ENCODE assay signal across 15 cellular contexts in the genomic region with DNA sequence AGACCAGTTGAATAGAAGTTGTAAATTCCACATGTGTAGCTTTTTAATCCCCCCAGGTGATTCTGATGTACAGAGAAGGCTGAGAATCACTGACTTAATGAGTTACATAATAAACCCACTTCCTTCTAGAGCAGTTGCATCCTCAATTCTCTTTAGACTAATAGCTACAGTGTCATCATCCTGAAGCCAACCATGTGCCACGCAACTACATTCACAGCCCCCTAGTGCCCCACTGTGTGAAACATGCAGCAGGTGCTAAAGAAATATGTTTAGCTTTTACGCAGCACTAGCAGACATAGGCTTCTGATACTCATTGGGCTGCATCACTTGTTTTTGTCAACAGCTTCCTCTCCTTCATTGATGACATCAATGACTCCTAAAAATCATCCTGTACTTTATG.
"Had no signal": no experiment of that assay in that cellular context is flagged by ENCODE, and none has a peak within 500 bp of the region (broad histone marks: within the 10 kb centered on the region; RNA-seq: fewer than 3 reads in every experiment).

No MANE protein-coding gene starts in this region.

- DNase-seq: activated B cell treated with CpG ODN at 0.5 μM for 24 hours; activated CD4-positive, alpha-beta T cell treated with anti-CD3 and anti-CD28 coated beads, Interleukin-2, amount 50 U/mL, for 4 hours; colonic mucosa; effector CD4-positive, alpha-beta T cell; gastrocnemius medialis; heart right ventricle; islet precursor cell; mucosa of descending colon; nucleus accumbens; right lobe of liver; thyroid gland had no signal

- H3K27ac Mint-ChIP-seq: activated B cell treated with CpG ODN at 0.5 μM for 24 hours; activated T-helper 17 cell treated with anti-CD3 and anti-CD28 coated beads, Interleukin-2, amount 50 U/mL, for 72 hours; natural killer cell treated with Interleukin-12 subunit alpha and Interleukin-12 subunit beta and Interleukin-15 and Interleukin-18, amount 100 ng/mL, for 72 hours had no signal

- H3K9me3 Mint-ChIP-seq: natural killer cell treated with Interleukin-12 subunit alpha and Interleukin-12 subunit beta and Interleukin-15 and Interleukin-18, amount 100 ng/mL, for 72 hours had no signal

- H3K4me1 Mint-ChIP-seq: activated B cell treated with CpG ODN at 0.5 μM for 24 hours had no signal

- H3K4me3 Mint-ChIP-seq: activated B cell treated with CpG ODN at 0.5 μM for 24 hours; activated T-helper 17 cell treated with anti-CD3 and anti-CD28 coated beads, Interleukin-2, amount 50 U/mL, for 72 hours; natural killer cell treated with Interleukin-12 subunit alpha and Interleukin-12 subunit beta and Interleukin-15 and Interleukin-18, amount 100 ng/mL, for 72 hours had no signal

- H3K36me3 Mint-ChIP-seq: natural killer cell treated with Interleukin-12 subunit alpha and Interleukin-12 subunit beta and Interleukin-15 and Interleukin-18, amount 100 ng/mL, for 72 hours had no signal

- ATAC-seq: activated T-helper 17 cell treated with anti-CD3 and anti-CD28 coated beads, Interleukin-2, amount 50 U/mL, for 72 hours; gastrocnemius medialis; heart right ventricle; left lobe of liver; mucosa of descending colon; natural killer cell treated with Interleukin-12 subunit alpha and Interleukin-12 subunit beta and Interleukin-15 and Interleukin-18, amount 100 ng/mL, for 72 hours; right lobe of liver; SK-N-SH treated with all-trans-retinoic acid at 6 μM for 48 hours had no signal
